2 cellular contexts compared by ENCODE assay signal in the genomic region with DNA sequence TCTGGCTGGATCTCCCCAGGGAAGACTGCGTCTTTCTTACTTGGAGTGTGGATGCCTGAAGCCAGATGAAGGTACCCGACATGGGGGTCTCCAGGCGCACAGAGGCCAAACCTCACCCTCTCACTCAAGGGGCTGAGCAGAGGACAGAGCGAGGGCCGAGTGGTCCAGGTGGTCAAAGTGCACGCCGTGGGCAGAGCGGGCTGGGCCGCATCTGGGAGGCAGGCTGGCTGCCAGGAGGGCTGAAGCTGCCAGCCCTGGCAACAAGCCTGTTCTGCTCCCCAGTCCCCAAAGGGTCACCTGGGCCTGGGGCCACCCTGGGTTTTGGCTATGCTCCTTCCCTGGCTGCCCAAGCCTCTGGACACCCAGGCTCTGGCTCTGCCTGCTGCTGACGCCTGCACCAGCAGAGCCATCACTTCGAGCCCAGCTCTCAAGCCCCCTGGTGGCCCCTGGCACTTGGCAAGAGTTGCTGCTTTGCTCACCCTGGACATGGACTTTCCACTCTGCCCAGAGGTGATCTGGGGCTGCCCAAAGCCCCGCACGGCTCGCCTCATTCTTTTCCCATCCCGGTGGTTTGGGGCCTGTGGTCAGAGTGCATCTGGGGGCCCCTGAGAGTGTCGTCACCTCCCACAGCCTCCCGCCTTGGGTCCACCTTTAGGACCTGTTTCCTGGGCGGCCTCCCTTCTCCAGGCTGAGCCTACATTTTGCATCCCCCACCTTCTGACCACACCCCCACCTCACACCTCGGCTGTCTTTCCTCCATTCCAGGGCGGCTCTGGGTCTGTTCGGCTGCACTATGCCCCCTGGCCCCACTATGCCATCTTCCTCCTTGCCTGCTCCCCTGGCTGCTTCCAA.
TF ChIP-seq lines count a peak whose summit lies in the region.

No MANE protein-coding gene starts in this region.

TF ChIP-seq in WTC11, 78 proteins besides CTCF, POLR2A, EP300 and RAD21:
- TF ChIP-seq, protein P1, sequence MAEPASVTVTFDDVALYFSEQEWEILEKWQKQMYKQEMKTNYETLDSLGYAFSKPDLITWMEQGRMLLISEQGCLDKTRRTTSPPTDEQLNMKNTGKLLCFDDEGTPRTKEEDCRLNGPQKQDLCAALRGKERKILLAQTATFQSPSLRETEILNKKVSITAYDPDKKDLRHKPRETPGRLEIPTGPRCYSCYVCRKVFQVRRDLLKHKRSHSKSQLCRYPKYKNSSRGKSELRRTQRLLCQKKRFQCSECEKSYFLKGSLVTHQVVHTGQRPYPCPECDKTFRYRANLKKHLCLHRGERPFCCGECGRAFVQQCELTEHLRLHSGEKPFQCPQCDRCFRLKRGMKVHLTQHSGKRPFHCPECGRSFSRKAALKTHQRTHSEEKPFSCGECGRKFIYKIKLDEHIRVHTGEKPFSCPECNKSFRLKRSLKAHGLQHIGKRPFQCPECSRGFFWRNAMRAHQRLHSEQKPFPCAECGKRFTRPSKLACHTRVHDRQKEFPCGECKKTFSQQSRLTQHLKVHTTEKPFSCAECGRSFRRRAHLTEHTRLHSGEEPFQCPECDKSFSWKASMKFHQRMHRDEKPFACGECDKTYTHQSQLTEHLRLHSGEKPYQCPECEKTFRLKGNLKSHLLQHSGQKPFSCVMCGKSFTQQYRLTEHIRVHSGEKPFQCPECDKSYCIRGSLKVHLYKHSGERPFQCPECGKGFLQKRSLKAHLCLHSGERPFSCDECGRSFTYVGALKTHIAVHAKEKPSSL (CRISPR knock-in tag; conservative IDR thresholded peaks at IDR 0.05): no peak
- TF ChIP-seq TCF7 (CRISPR knock-in tag; IDR thresholded peaks at IDR 0.05; ENCODE audit: low read depth) (no peak), GRHL2 (CRISPR knock-in tag; IDR thresholded peaks at IDR 0.05; ENCODE audit: insufficient replicate concordance, severe bottlenecking) (no peak), FOXP1 (CRISPR knock-in tag; IDR thresholded peaks at IDR 0.05; ENCODE audit: borderline replicate concordance) (no peak), SOX15 (CRISPR knock-in tag; IDR thresholded peaks at IDR 0.05) (no peak)
TF ChIP-seq in WTC11: peak in this region for 0.

TF ChIP-seq in liver, 16 proteins besides CTCF, POLR2A, EP300 and RAD21 (continued from another document):
- TF ChIP-seq REST (IDR thresholded peaks at IDR 0.05) (no peak), FOXA1 (IDR thresholded peaks at IDR 0.05) (no peak), HNF4G (IDR thresholded peaks at IDR 0.05) (peak; percentile 50), SP1 (IDR thresholded peaks at IDR 0.05) (peak; percentile 75), HNF4A (conservative IDR thresholded peaks at IDR 0.05) (peak; percentile 78 to 86), TAF1 (conservative IDR thresholded peaks at IDR 0.05) (no peak), FOXA2 (IDR thresholded peaks at IDR 0.05) (no peak), NR2F2 (IDR thresholded peaks at IDR 0.05) (peak; percentile 19), RXRA (IDR thresholded peaks at IDR 0.05) (peak; percentile 80 to 84)
